ENCODE assay signal across 34 cellular contexts in the genomic region with DNA sequence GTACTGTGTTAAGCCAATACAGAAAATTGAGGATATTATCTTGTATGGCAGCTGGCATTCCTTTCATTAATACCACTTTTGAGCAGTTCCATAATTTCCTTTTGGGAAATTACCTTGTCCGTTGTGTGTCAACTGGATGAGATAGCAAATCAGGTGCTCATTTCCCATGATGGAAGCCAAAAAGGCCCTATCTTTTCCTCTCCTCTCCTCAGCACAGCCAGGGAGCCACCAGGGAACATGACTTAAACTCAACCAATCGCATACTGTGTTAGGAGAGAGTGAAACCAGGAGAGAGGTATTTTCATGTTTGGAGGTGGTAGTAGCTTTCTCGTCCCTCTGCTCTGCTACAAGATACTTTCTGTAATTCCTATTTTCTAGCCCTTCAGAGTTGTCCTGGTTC.
"Had no signal": no experiment of that assay in that cellular context is flagged by ENCODE, and none has a peak within 500 bp of the region (broad histone marks: within the 10 kb centered on the region; RNA-seq: fewer than 3 reads in every experiment).

No MANE protein-coding gene starts in this region.

- H3K4me3 ChIP-seq: MG63 had no signal

- H3K27ac ChIP-seq: KMS-11 had no signal

- H3K36me3 ChIP-seq: MG63 had no signal

- DNase-seq: Karpas-422, Kasumi-1, MG63, MM.1S, MV-4-11, NCI-H1048, NCI-H1092, NCI-H1092 treated with DMSO at 0.1 percent for 48 hours, NCI-H1105, NCI-H1105 treated with DMSO at 0.1 percent for 48 hours, NCI-H1417, NCI-H1417 treated with DMSO at 0.1 percent for 48 hours, NCI-H1436, NCI-H1436 treated with DMSO at 0.1 percent for 48 hours, NCI-H146, NCI-H1694, NCI-H1694 treated with DMSO at 0.1 percent for 48 hours, NCI-H187, NCI-H187 treated with DMSO at 0.1 percent for 48 hours, NCI-H1930, NCI-H2029, NCI-H2029 treated with DMSO at 0.1 percent for 48 hours, NCI-H2081, NCI-H2081 treated with DMSO at 0.1 percent for 48 hours, NCI-H2107, NCI-H2171, NCI-H2171 treated with DMSO at 0.1 percent for 48 hours, NCI-H2227 treated with DMSO at 0.1 percent for 48 hours, NCI-H226, NCI-H345, NCI-H446, NCI-H446 treated with DMSO at 0.1 percent for 48 hours, NCI-H510A had no signal

- H3K9me3 ChIP-seq: MG63 had no signal
